Comparison of ENCODE assay signal across 10 cellular contexts in genomic region chr1:226654046-226654445, GRCh38.
A peak's percentile ranks its signal among the peaks of the same experiment; 100 is the strongest.
DNase-seq lines count a peak whose midpoint lies in the region; ATAC-seq and TF ChIP-seq lines count a peak whose summit lies in the region.
"Had no signal": no experiment of that assay in that cellular context is flagged by ENCODE, and none has a peak within 500 bp of the region (broad histone marks: within the 10 kb centered on the region; RNA-seq: fewer than 3 reads in every experiment).

No MANE protein-coding gene starts in this region.

- no peaks in the 10 kb centered on the region for H3K27me3 Mint-ChIP-seq in activated T-helper 1 cell treated with anti-CD3 and anti-CD28 coated beads, Interleukin-12 subunit alpha, Interleukin-12 subunit beta, Interleukin-2, Interleukin-4 antibody, amounts not matched to agents 30 ng/mL and 10 ng/mL and 1 ng/mL, durations not matched to agents 14 hours and 24 hours and 36 hours (ENCODE audit: insufficient read depth)

- H3K9me3 ChIP-seq in thyroid gland (no peaks in the 10 kb centered on the region), MG63 (no peaks in the 10 kb centered on the region)

- H3K27ac ChIP-seq in thyroid gland = peak overlapping the region in 2 of 3 donors; percentile 3 to 19

- ATAC-seq in Right ventricle myocardium superior (ENCODE audit: poor library complexity) (no peak), Right ventricle myocardium inferior (no peak)

- 47 to 55% methylated on average over 7 of the region's 7 CpGs for WGBS in thyroid gland, 2 donors

- H3K4me3 Mint-ChIP-seq in activated T-helper 1 cell treated with anti-CD3 and anti-CD28 coated beads, Interleukin-12 subunit alpha, Interleukin-12 subunit beta, Interleukin-2, Interleukin-4 antibody, amounts not matched to agents 30 ng/mL and 10 ng/mL and 1 ng/mL, durations not matched to agents 14 hours and 24 hours and 36 hours = peak overlapping the region; percentile 81

- no peak overlapping the region for H3K4me3 ChIP-seq in thyroid gland (replicated peaks in 1 of 3)
- no peak overlapping the region for H3K4me3 ChIP-seq in MG63

- intact Hi-C loops in Right ventricle myocardium superior (cut with DNase I) (loop anchor here (5.0 kb wide), 1 partner anchor 78 kb away; no protein-coding TSS in a partner anchor), Right ventricle myocardium inferior (cut with DNase I) (no loop called here), thyroid gland (cut with DNase I) (no loop called here)
- intact Hi-C loops in activated T-helper 1 cell treated with anti-CD3 and anti-CD28 coated beads, Interleukin-12 subunit alpha, Interleukin-12 subunit beta, Interleukin-2, Interleukin-4 antibody, amounts not matched to agents 30 ng/mL and 10 ng/mL and 1 ng/mL, durations not matched to agents 14 hours and 24 hours and 36 hours (cut with micrococcal nuclease) = no loop called here

- peaks cover 22 to 51% of the 10 kb centered on the region in 2 donors for H3K4me1 ChIP-seq in thyroid gland

- DNase-seq in Right ventricle myocardium superior = peak; percentile 20
- no peak for DNase-seq in Right ventricle myocardium inferior (ENCODE audit: missing footprints)
- no peak for DNase-seq in activated T-helper 1 cell treated with anti-CD3 and anti-CD28 coated beads, Interleukin-12 subunit alpha, Interleukin-12 subunit beta, Interleukin-2, Interleukin-4 antibody, amounts not matched to agents 30 ng/mL and 10 ng/mL and 1 ng/mL, durations not matched to agents 14 hours and 24 hours and 36 hours (ENCODE audit: low spot score)
- DNase-seq in iris pigment epithelial cell (ENCODE audit: low read depth) = peak; percentile 64
- no peak for DNase-seq in thyroid gland
- no peak for DNase-seq in amygdala (lab: John Stamatoyannopoulos, UW)
- DNase-seq in germinal center (ENCODE audit: low spot score) = no peak
- DNase-seq in MG63 = no peak
- DNase-seq: COR-L47, NCI-H226 had no signal

- peak overlapping the region; percentile 94 for H3K27ac Mint-ChIP-seq in activated T-helper 1 cell treated with anti-CD3 and anti-CD28 coated beads, Interleukin-12 subunit alpha, Interleukin-12 subunit beta, Interleukin-2, Interleukin-4 antibody, amounts not matched to agents 30 ng/mL and 10 ng/mL and 1 ng/mL, durations not matched to agents 14 hours and 24 hours and 36 hours

- peaks cover 8% of the 10 kb centered on the region for H3K36me3 Mint-ChIP-seq in activated T-helper 1 cell treated with anti-CD3 and anti-CD28 coated beads, Interleukin-12 subunit alpha, Interleukin-12 subunit beta, Interleukin-2, Interleukin-4 antibody, amounts not matched to agents 30 ng/mL and 10 ng/mL and 1 ng/mL, durations not matched to agents 14 hours and 24 hours and 36 hours (ENCODE audit: low read depth)

- TF ChIP-seq CTCF in thyroid gland (IDR thresholded peaks at IDR 0.05) = no peak

- peaks cover 24% of the 10 kb centered on the region for H3K4me1 Mint-ChIP-seq in activated T-helper 1 cell treated with anti-CD3 and anti-CD28 coated beads, Interleukin-12 subunit alpha, Interleukin-12 subunit beta, Interleukin-2, Interleukin-4 antibody, amounts not matched to agents 30 ng/mL and 10 ng/mL and 1 ng/mL, durations not matched to agents 14 hours and 24 hours and 36 hours (ENCODE audit: low read depth)

- no peaks in the 10 kb centered on the region for H3K36me3 ChIP-seq in thyroid gland
- H3K36me3 ChIP-seq in MG63 = no peaks in the 10 kb centered on the region; the same call in 1 of the 2 replicates

- H3K27me3 ChIP-seq in thyroid gland (no peaks in the 10 kb centered on the region), MG63 (no peaks in the 10 kb centered on the region)

- TF ChIP-seq POLR2A in thyroid gland (IDR thresholded peaks at IDR 0.05) = no peak

- H3K9me3 Mint-ChIP-seq in activated T-helper 1 cell treated with anti-CD3 and anti-CD28 coated beads, Interleukin-12 subunit alpha, Interleukin-12 subunit beta, Interleukin-2, Interleukin-4 antibody, amounts not matched to agents 30 ng/mL and 10 ng/mL and 1 ng/mL, durations not matched to agents 14 hours and 24 hours and 36 hours = no peaks in the 10 kb centered on the region

Comparison
In these comparisons a context has a peak if more than half of its experiments do, and no peak if none do; other contexts are left out.
1. DNase-seq: peak in Right ventricle myocardium superior (single experiment) and iris pigment epithelial cell (single experiment); none in Right ventricle myocardium inferior (single experiment), activated T-helper 1 cell treated with anti-CD3 and anti-CD28 coated beads, Interleukin-12 subunit alpha, Interleukin-12 subunit beta, Interleukin-2, Interleukin-4 antibody, amounts not matched to agents 30 ng/mL and 10 ng/mL and 1 ng/mL, durations not matched to agents 14 hours and 24 hours and 36 hours (single experiment), thyroid gland (0 of 2), amygdala (0 of 56), germinal center (single experiment) and MG63 (single experiment).